ENCODE assay signal across 21 cellular contexts in the genomic region with DNA sequence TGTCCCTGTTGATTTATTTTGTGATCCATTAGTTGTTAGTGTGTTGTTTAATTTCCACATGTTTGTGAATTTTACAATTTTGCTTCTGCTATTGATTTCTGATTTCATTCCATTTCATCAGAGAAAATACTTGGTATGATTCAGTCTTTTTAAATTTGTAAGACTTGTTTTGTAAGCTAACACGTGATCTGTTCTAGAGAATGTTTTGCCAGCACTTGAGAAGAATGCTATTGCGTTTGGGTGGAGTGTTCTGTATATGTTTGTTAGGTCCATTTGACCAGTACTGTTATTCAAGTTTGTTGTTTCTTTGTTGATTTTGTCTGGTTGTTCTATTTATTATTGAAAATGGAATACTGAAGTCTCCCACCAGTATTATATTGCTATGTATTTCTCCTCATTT. TPM values are rescaled to one million over a fixed set of nuclear protein-coding genes. Genes with fewer than 3 reads are reported as not detected.
DNase-seq lines count a peak whose midpoint lies in the region; ATAC-seq, FAIRE-seq and TF ChIP-seq lines count a peak whose summit lies in the region.
"Had no signal": no experiment of that assay in that cellular context is flagged by ENCODE, and none has a peak within 500 bp of the region (broad histone marks: within the 10 kb centered on the region; RNA-seq: fewer than 3 reads in every experiment).

No MANE protein-coding gene starts in this region.

- H3K27me3 ChIP-seq in GM23338 (ENCODE audit: insufficient read depth) (no peaks in the 10 kb centered on the region), bronchial epithelial cell (ENCODE audit: control insufficient read depth, insufficient read depth, low read length) (no peaks in the 10 kb centered on the region), uterus (no peaks in the 10 kb centered on the region), pancreas (no peaks in the 10 kb centered on the region), transverse colon (no peaks in the 10 kb centered on the region)

- H3K27ac ChIP-seq in GM23338 (ENCODE audit: low read depth) (no peak overlapping the region), uterus (peak overlapping the region; percentile 81 to 83), pancreas (no peak overlapping the region), transverse colon (peak overlapping the region in 1 of 4 donors; percentile 40)

- H3K4me2 ChIP-seq in GM23338 = peak overlapping the region; percentile 9; the same call in 1 of the 2 replicates

- no peak overlapping the region for H3K4me3 Mint-ChIP-seq in GM23338
- no peak overlapping the region for H3K4me3 Mint-ChIP-seq in activated naive CD4-positive, alpha-beta T cell treated with anti-CD3 and anti-CD28 coated beads, Interleukin-2, amount 10 ng/mL, durations not matched to agents 7 days and 5 days
- H3K4me3 Mint-ChIP-seq: activated CD4-positive, alpha-beta T cell treated with anti-CD3 and anti-CD28 coated beads, Interleukin-2, amount 10 ng/mL, durations not matched to agents 7 days and 5 days; immature natural killer cell; stimulated activated effector memory CD8-positive, alpha-beta T cell treated with anti-CD3 and anti-CD28 coated beads, Interleukin-12 subunit alpha, Interleukin-12 subunit beta, amount 100 ng/mL, for 72 hours; T-cell had no signal

- FAIRE-seq in bronchial epithelial cell (lab: Jason Lieb, UNC) (no peak), pancreas (lab: Jason Lieb, UNC) (no peak)
- FAIRE-seq: astrocyte, HepG2 had no signal

- no peaks in the 10 kb centered on the region for H3K27me3 Mint-ChIP-seq in GM23338 (ENCODE audit: insufficient read depth, low read depth, poor library complexity)
- H3K27me3 Mint-ChIP-seq in activated naive CD4-positive, alpha-beta T cell treated with anti-CD3 and anti-CD28 coated beads, Interleukin-2, amount 10 ng/mL, durations not matched to agents 7 days and 5 days = no peaks in the 10 kb centered on the region
- H3K27me3 Mint-ChIP-seq: activated CD4-positive, alpha-beta T cell treated with anti-CD3 and anti-CD28 coated beads, Interleukin-2, amount 10 ng/mL, durations not matched to agents 7 days and 5 days; T-cell had no signal

- 0 out of 2 replicates have a peak, but pooled peaks cover 3% of the 10 kb centered on the region for H3K9me2 ChIP-seq in GM23338 (ENCODE audit: insufficient read depth)

- DNase-seq in GM23338 (ENCODE audit: low spot score) = no peak
- peak; percentile 51 for DNase-seq in bronchial epithelial cell (ENCODE audit: low read depth)
- peak; percentile 47 for DNase-seq in fibroblast of pulmonary artery (ENCODE audit: low read depth)
- no peak for DNase-seq in uterus
- DNase-seq in pancreas = no peak
- no peak for DNase-seq in activated naive CD4-positive, alpha-beta T cell treated with anti-CD3 and anti-CD28 coated beads, Interleukin-2, amount 10 ng/mL, durations not matched to agents 7 days and 5 days
- no peak for DNase-seq in transverse colon
- DNase-seq: activated CD4-positive, alpha-beta T cell treated with anti-CD3 and anti-CD28 coated beads, Interleukin-2, amount 10 ng/mL, durations not matched to agents 7 days and 5 days; foreskin melanocyte; immature natural killer cell; left ventricle myocardium superior; NCI-H1105 treated with DMSO at 0.1 percent for 48 hours; NCI-H2081; NCI-H510A; stimulated activated CD4-positive, alpha-beta T cell treated with anti-CD3 and anti-CD28 coated beads, Interleukin-1b, Interleukin-23, amount 100 ng/mL, for 48 hours; T-cell had no signal

- ATAC-seq in GM23338 (no peak; the same call in 2 of the 3 replicates), pancreas (no peak)
- ATAC-seq: activated naive CD4-positive, alpha-beta T cell treated with anti-CD3 and anti-CD28 coated beads, Interleukin-2, amount 50 U/mL, for 72 hours; HepG2; left ventricle myocardium superior; Panc1; stimulated activated effector memory CD8-positive, alpha-beta T cell treated with anti-CD3 and anti-CD28 coated beads, Interleukin-12 subunit alpha, Interleukin-12 subunit beta, amount 100 ng/mL, for 72 hours; T-cell had no signal

- H3F3A ChIP-seq in GM23338 (replicated peaks; ENCODE audit: low read depth) = no peaks in the 10 kb centered on the region

- peaks cover 19% of the 10 kb centered on the region for H3K79me2 ChIP-seq in GM23338 (replicated peaks; ENCODE audit: insufficient read depth)

- WGBS in pancreas, 2 donors = 88 to 91% methylated on average over 2 of the region's 2 CpGs
- 67 to 83% methylated on average over 1 to 2 of the region's 2 CpGs for WGBS in transverse colon (ENCODE audit: low coverage in 1 of 2), 2 donors

- no peak overlapping the region for H3K4me3 ChIP-seq in GM23338
- no peak overlapping the region for H3K4me3 ChIP-seq in bronchial epithelial cell (ENCODE audit: low read depth, low read length)
- H3K4me3 ChIP-seq in fibroblast of pulmonary artery (replicated peaks; ENCODE audit: low read depth, low read length) = no peak overlapping the region
- H3K4me3 ChIP-seq in uterus = no peak overlapping the region
- no peak overlapping the region for H3K4me3 ChIP-seq in pancreas
- H3K4me3 ChIP-seq in transverse colon = no peak overlapping the region

- H3K9me3 ChIP-seq in uterus (no peaks in the 10 kb centered on the region), pancreas (no peaks in the 10 kb centered on the region), transverse colon (peaks cover 6 to 8% of the 10 kb centered on the region in 2 donors)

- in situ Hi-C loops in transverse colon (cut with MboI; ENCODE audit: low pct_ligation_motif_present in 1 of 4, low pct_unique_long_range_greater_than_20kb in 1 of 4, low sequenced_read_pairs in 3 of 4) = no loop called here

- H3K4me1 ChIP-seq in GM23338 (ENCODE audit: insufficient read depth) = peaks cover 29% of the 10 kb centered on the region
- peaks cover 13 to 16% of the 10 kb centered on the region in 2 donors for H3K4me1 ChIP-seq in uterus
- H3K4me1 ChIP-seq in pancreas = no peaks in the 10 kb centered on the region
- peaks cover 0 to 12% (median 10%) of the 10 kb centered on the region in 4 donors for H3K4me1 ChIP-seq in transverse colon

- intact Hi-C loops in uterus (cut with DNase I; ENCODE audit: low total_unique reads) (no loop called here), pancreas (cut with DNase I) (no loop called here), transverse colon (cut with DNase I; ENCODE audit: low total_unique reads) (no loop called here)

- H3K27ac Mint-ChIP-seq in GM23338 = peak overlapping the region; percentile 41
- no peak overlapping the region for H3K27ac Mint-ChIP-seq in activated naive CD4-positive, alpha-beta T cell treated with anti-CD3 and anti-CD28 coated beads, Interleukin-2, amount 10 ng/mL, durations not matched to agents 7 days and 5 days
- H3K27ac Mint-ChIP-seq: activated CD4-positive, alpha-beta T cell treated with anti-CD3 and anti-CD28 coated beads, Interleukin-2, amount 10 ng/mL, durations not matched to agents 7 days and 5 days; activated naive CD4-positive, alpha-beta T cell treated with anti-CD3 and anti-CD28 coated beads, Interleukin-2, amount 50 U/mL, for 72 hours; immature natural killer cell; stimulated activated effector memory CD8-positive, alpha-beta T cell treated with anti-CD3 and anti-CD28 coated beads, Interleukin-12 subunit alpha, Interleukin-12 subunit beta, amount 100 ng/mL, for 72 hours; T-cell had no signal

- no peaks in the 10 kb centered on the region for H4K20me1 ChIP-seq in GM23338 (replicated peaks; ENCODE audit: insufficient read depth)

- TF ChIP-seq POLR2A in uterus (IDR thresholded peaks at IDR 0.05) (no peak), transverse colon (IDR thresholded peaks at IDR 0.05) (no peak)

- H2AFZ ChIP-seq in GM23338 = no peak overlapping the region

- peaks cover 13% of the 10 kb centered on the region; the same call in 2 of the 3 replicates for H3K9me3 Mint-ChIP-seq in GM23338
- peaks cover 4% of the 10 kb centered on the region for H3K9me3 Mint-ChIP-seq in activated naive CD4-positive, alpha-beta T cell treated with anti-CD3 and anti-CD28 coated beads, Interleukin-2, amount 10 ng/mL, durations not matched to agents 7 days and 5 days

- H3K4me1 Mint-ChIP-seq in GM23338 = peaks cover 36% of the 10 kb centered on the region
- H3K4me1 Mint-ChIP-seq in activated naive CD4-positive, alpha-beta T cell treated with anti-CD3 and anti-CD28 coated beads, Interleukin-2, amount 10 ng/mL, durations not matched to agents 7 days and 5 days = peaks cover 13% of the 10 kb centered on the region
- H3K4me1 Mint-ChIP-seq: immature natural killer cell; stimulated activated effector memory CD8-positive, alpha-beta T cell treated with anti-CD3 and anti-CD28 coated beads, Interleukin-12 subunit alpha, Interleukin-12 subunit beta, amount 100 ng/mL, for 72 hours had no signal

- CTCF ChIA-PET in activated naive CD4-positive, alpha-beta T cell treated with anti-CD3 and anti-CD28 coated beads, Interleukin-2, amount 10 ng/mL, durations not matched to agents 7 days and 5 days (lab: Charles Lee) = no interaction called here

- TF ChIP-seq CTCF in GM23338 (conservative IDR thresholded peaks at IDR 0.05; ENCODE audit: low read depth in 2 of 2) (no peak), bronchial epithelial cell (IDR thresholded peaks at IDR 0.05; ENCODE audit: insufficient read depth, low read length, severe bottlenecking) (no peak), fibroblast of pulmonary artery (IDR thresholded peaks at IDR 0.05; ENCODE audit: low read length, missing control alignments) (no peak), uterus (IDR thresholded peaks at IDR 0.05) (no peak), pancreas (IDR thresholded peaks at IDR 0.05) (no peak), transverse colon (IDR thresholded peaks at IDR 0.05) (no peak)

- peaks cover 27% of the 10 kb centered on the region; the same call in 2 of the 3 replicates for H3K36me3 Mint-ChIP-seq in GM23338 (ENCODE audit: low read depth)
- no peaks in the 10 kb centered on the region for H3K36me3 Mint-ChIP-seq in activated naive CD4-positive, alpha-beta T cell treated with anti-CD3 and anti-CD28 coated beads, Interleukin-2, amount 10 ng/mL, durations not matched to agents 7 days and 5 days
- H3K36me3 Mint-ChIP-seq: stimulated activated effector memory CD8-positive, alpha-beta T cell treated with anti-CD3 and anti-CD28 coated beads, Interleukin-12 subunit alpha, Interleukin-12 subunit beta, amount 100 ng/mL, for 72 hours had no signal

- H3K36me3 ChIP-seq in GM23338 (ENCODE audit: insufficient read depth) = peaks cover 4% of the 10 kb centered on the region; the same call in 1 of the 2 replicates
- H3K36me3 ChIP-seq in bronchial epithelial cell (ENCODE audit: control insufficient read depth, insufficient read depth, low read length) = no peaks in the 10 kb centered on the region
- H3K36me3 ChIP-seq in uterus = no peaks in the 10 kb centered on the region
- no peaks in the 10 kb centered on the region for H3K36me3 ChIP-seq in pancreas
- no peaks in the 10 kb centered on the region for H3K36me3 ChIP-seq in transverse colon

- TF ChIP-seq EP300 in transverse colon (IDR thresholded peaks at IDR 0.05; ENCODE audit: low read depth) = no peak

TF ChIP-seq in GM23338, 12 proteins besides CTCF, POLR2A, EP300 and RAD21 (continues in another document):
- no peak for TF ChIP-seq STAT1 (IDR thresholded peaks at IDR 0.05; ENCODE audit: unreplicated experiment)

RNA-seq across cellular contexts. Expression of a gene that starts 53.9 kb away (rescaled TPM):
- total RNA-seq in GM23338 (2014; rRNA removed; shearing (Covaris generic)) = 63.6 and 87.7 TPM in 2 replicates
- polyA plus RNA-seq in GM23338 (2016; fragmentation: Nextera tagmentation; extraction: Ambion mirVana) (52.5 and 58.3 TPM in 2 replicates), pancreas (10 to 100 TPM; 16.1 to 16.8 TPM)
- total RNA-seq in bronchial epithelial cell (12.9 and 37.4 TPM in 2 replicates), uterus (10 to 100 TPM; 23.2 to 58.7 (median 28.3) TPM), pancreas (10 to 100 TPM in 5 of 6 donors, 1 to 10 TPM in 1; 8.5 to 28.7 (median 22.8) TPM), transverse colon (10 to 100 TPM; 24.3 to 95.9 (median 36.9) TPM)

Comparison
In these comparisons a context has a peak if more than half of its experiments do, and no peak if none do; other contexts are left out.
1. DNase-seq: peak in bronchial epithelial cell (single experiment) and fibroblast of pulmonary artery (single experiment); none in GM23338 (single experiment), uterus (0 of 2), pancreas (0 of 6), activated naive CD4-positive, alpha-beta T cell treated with anti-CD3 and anti-CD28 coated beads, Interleukin-2, amount 10 ng/mL, durations not matched to agents 7 days and 5 days (single experiment) and transverse colon (single experiment).
2. H3K27ac ChIP-seq: peak in uterus (2 of 2); none in GM23338 (single experiment) and pancreas (0 of 4).